ENCODE assay signal across 13 cellular contexts in the genomic region with DNA sequence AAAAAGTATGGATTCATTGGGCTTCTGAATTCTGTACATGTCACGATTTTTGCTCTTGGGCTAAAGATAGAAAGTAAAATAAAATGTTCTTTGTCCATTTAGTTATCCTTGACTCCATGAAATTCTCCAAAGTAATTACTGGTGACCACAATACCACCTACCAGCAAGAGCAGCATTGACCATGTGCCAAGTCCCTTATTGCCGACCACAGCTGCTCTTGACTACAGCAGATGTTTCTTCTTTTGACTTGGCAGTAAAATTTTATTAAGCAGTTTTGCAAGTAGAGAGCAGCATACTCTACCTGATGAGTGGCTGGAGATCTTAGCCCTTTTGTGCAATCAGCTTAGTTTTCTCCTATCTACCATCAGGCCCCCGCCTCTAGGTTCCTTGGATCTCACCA.
DNase-seq lines count a peak whose midpoint lies in the region; ATAC-seq, FAIRE-seq and TF ChIP-seq lines count a peak whose summit lies in the region.
"Had no signal": no experiment of that assay in that cellular context is flagged by ENCODE, and none has a peak within 500 bp of the region (broad histone marks: within the 10 kb centered on the region; RNA-seq: fewer than 3 reads in every experiment).

No MANE protein-coding gene starts in this region.

- no peak overlapping the region for H3K27ac Mint-ChIP-seq in activated CD8-positive, alpha-beta memory T cell treated with anti-CD3 and anti-CD28 coated beads, Interleukin-2, amount 10 ng/mL, durations not matched to agents 7 days and 5 days

- no peaks in the 10 kb centered on the region for H3K36me3 ChIP-seq in SK-N-SH (replicated peaks in 1 of 2; ENCODE audit: control insufficient read depth in 1 of 2, insufficient read depth in 2 of 2, low read length in 1 of 2)
- H3K36me3 ChIP-seq: BLaER1 treated with 17β-estradiol and CSF1 and Interleukin-3, amounts not matched to agents 10 nM and 100 nM; esophagus muscularis mucosa had no signal

- H3K9ac ChIP-seq in SK-N-SH: no peak overlapping the region
- H3K9ac ChIP-seq: BLaER1 treated with 17β-estradiol and CSF1 and Interleukin-3, amounts not matched to agents 10 nM and 100 nM had no signal

- WGBS in SK-N-SH (ENCODE audit: low lambda C conversion rate): 50% methylated on average over 3 of the region's 3 CpGs

- peaks cover 37% of the 10 kb centered on the region for H3F3A ChIP-seq in SK-N-SH (replicated peaks; ENCODE audit: insufficient read depth)

- peaks cover 19% of the 10 kb centered on the region for H3K4me1 Mint-ChIP-seq in activated CD8-positive, alpha-beta memory T cell treated with anti-CD3 and anti-CD28 coated beads, Interleukin-2, amount 10 ng/mL, durations not matched to agents 7 days and 5 days

- H3K4me3 Mint-ChIP-seq in activated CD8-positive, alpha-beta memory T cell treated with anti-CD3 and anti-CD28 coated beads, Interleukin-2, amount 10 ng/mL, durations not matched to agents 7 days and 5 days: no peak overlapping the region
- H3K4me3 Mint-ChIP-seq: brain had no signal

- H3K4me3 ChIP-seq in SK-N-SH (ENCODE audit: low read depth in 2 of 2, low read length in 1 of 2): no peak overlapping the region
- H3K4me3 ChIP-seq: BLaER1 treated with 17β-estradiol and CSF1 and Interleukin-3, amounts not matched to agents 10 nM and 100 nM; esophagus muscularis mucosa had no signal

- TF ChIP-seq CTCF in SK-N-SH (IDR thresholded peaks at IDR 0.05): no peak

- H3K79me2 ChIP-seq in SK-N-SH (ENCODE audit: insufficient read depth): no peaks in the 10 kb centered on the region

- no peak for FAIRE-seq in urothelium cell line (lab: Jason Lieb, UNC)

- peak overlapping the region; percentile 14; the same call in 1 of the 2 replicates for H3K4me2 ChIP-seq in SK-N-SH

- CTCF ChIA-PET in SK-N-SH (lab: Yijun Ruan, JAX): interaction anchor here (1.0 to 1.1 kb wide), 2 partner anchors 21 to 25 kb away, joined by 3 to 4 read pairs; no protein-coding TSS in a partner anchor
- CTCF ChIA-PET in activated CD8-positive, alpha-beta memory T cell treated with anti-CD3 and anti-CD28 coated beads, Interleukin-2, amount 10 ng/mL, durations not matched to agents 7 days and 5 days (lab: Charles Lee): interaction anchor here (0.8 kb wide), 1 partner anchor 16 kb away, joined by 4 read pairs; no protein-coding TSS in a partner anchor

- peaks cover 3% of the 10 kb centered on the region for H3K9me3 Mint-ChIP-seq in activated CD8-positive, alpha-beta memory T cell treated with anti-CD3 and anti-CD28 coated beads, Interleukin-2, amount 10 ng/mL, durations not matched to agents 7 days and 5 days (ENCODE audit: low read depth)
- H3K9me3 Mint-ChIP-seq: brain had no signal

- H3K27ac ChIP-seq in SK-N-SH (ENCODE audit: low read depth in 2 of 2, low read length in 1 of 2): peak overlapping the region; percentile 81 to 99
- H3K27ac ChIP-seq: BLaER1 treated with 17β-estradiol and CSF1 and Interleukin-3, amounts not matched to agents 10 nM and 100 nM had no signal

- TF ChIP-seq RAD21 in SK-N-SH (IDR thresholded peaks at IDR 0.05; ENCODE audit: low read length): peak; percentile 32

- POLR2A ChIA-PET in SK-N-SH (lab: Yijun Ruan, JAX): no interaction called here

- no peaks in the 10 kb centered on the region for H3K9me3 ChIP-seq in SK-N-SH
- H3K9me3 ChIP-seq: esophagus muscularis mucosa had no signal

- no peak overlapping the region for H2AFZ ChIP-seq in SK-N-SH (ENCODE audit: low read depth)

- H3K9me2 ChIP-seq in SK-N-SH: no peaks in the 10 kb centered on the region

- peak; percentile 54 to 65; a peak in 3 of 4 replicates for TF ChIP-seq EP300 in SK-N-SH (IDR thresholded peaks at IDR 0.05; ENCODE audit: borderline replicate concordance in 1 of 2, low read depth in 1 of 2, low read length in 1 of 2)

- no peaks in the 10 kb centered on the region for H4K20me1 ChIP-seq in SK-N-SH (ENCODE audit: insufficient read depth)
- H4K20me1 ChIP-seq: BLaER1 treated with 17β-estradiol and CSF1 and Interleukin-3, amounts not matched to agents 10 nM and 100 nM had no signal

- H3K27me3 Mint-ChIP-seq in activated CD8-positive, alpha-beta memory T cell treated with anti-CD3 and anti-CD28 coated beads, Interleukin-2, amount 10 ng/mL, durations not matched to agents 7 days and 5 days: no peaks in the 10 kb centered on the region
- H3K27me3 Mint-ChIP-seq: brain had no signal

- DNase-seq in NOMO-1 treated with DMSO at 0.1 percent for 48 hours (lab: John Stamatoyannopoulos, UW; ENCODE audit: unreplicated experiment): peak; percentile 11
- DNase-seq in NOMO-1 treated with dmso at 0.1 percent for 144 hours (lab: John Stamatoyannopoulos, UW; ENCODE audit: unreplicated experiment): no peak
- DNase-seq in SK-N-SH: no peak
- DNase-seq in foreskin melanocyte: peak; percentile 91
- DNase-seq in urothelium cell line (ENCODE audit: low spot score): peak; percentile 60
- no peak for DNase-seq in activated CD8-positive, alpha-beta memory T cell treated with anti-CD3 and anti-CD28 coated beads, Interleukin-2, amount 10 ng/mL, durations not matched to agents 7 days and 5 days
- no peak for DNase-seq in NCI-H146 (lab: John Stamatoyannopoulos, UW)
- DNase-seq: NCI-H510A had no signal

- peaks cover 6% of the 10 kb centered on the region for H3K36me3 Mint-ChIP-seq in activated CD8-positive, alpha-beta memory T cell treated with anti-CD3 and anti-CD28 coated beads, Interleukin-2, amount 10 ng/mL, durations not matched to agents 7 days and 5 days
- H3K36me3 Mint-ChIP-seq: brain had no signal

- no peak for ATAC-seq in HG02840 (IDR thresholded peaks at IDR 0.05; ENCODE audit: low FRiP score, unreplicated experiment)
- ATAC-seq in activated CD8-positive, alpha-beta memory T cell treated with anti-CD3 and anti-CD28 coated beads, Interleukin-2, amount 10 ng/mL, durations not matched to agents 7 days and 5 days: no peak
- ATAC-seq: right cardiac atrium had no signal

- peaks cover 25 to 41% of the 10 kb centered on the region in 2 experiments for H3K4me1 ChIP-seq in SK-N-SH (ENCODE audit: control insufficient read depth in 1 of 2, insufficient read depth in 2 of 2, low read depth in 1 of 2, low read length in 1 of 2)

- no peaks in the 10 kb centered on the region for H3K27me3 ChIP-seq in SK-N-SH (ENCODE audit: insufficient read depth)
- H3K27me3 ChIP-seq: BLaER1 treated with 17β-estradiol and CSF1 and Interleukin-3, amounts not matched to agents 10 nM and 100 nM; esophagus muscularis mucosa had no signal

TF ChIP-seq in SK-N-SH, 30 proteins besides CTCF, POLR2A, EP300 and RAD21:
- no peak for TF ChIP-seq RFX5 (IDR thresholded peaks at IDR 0.05; ENCODE audit: low read length)
- TF ChIP-seq NFIC (IDR thresholded peaks at IDR 0.05; ENCODE audit: borderline replicate concordance): peak; percentile 73
- TF ChIP-seq, protein P1, sequence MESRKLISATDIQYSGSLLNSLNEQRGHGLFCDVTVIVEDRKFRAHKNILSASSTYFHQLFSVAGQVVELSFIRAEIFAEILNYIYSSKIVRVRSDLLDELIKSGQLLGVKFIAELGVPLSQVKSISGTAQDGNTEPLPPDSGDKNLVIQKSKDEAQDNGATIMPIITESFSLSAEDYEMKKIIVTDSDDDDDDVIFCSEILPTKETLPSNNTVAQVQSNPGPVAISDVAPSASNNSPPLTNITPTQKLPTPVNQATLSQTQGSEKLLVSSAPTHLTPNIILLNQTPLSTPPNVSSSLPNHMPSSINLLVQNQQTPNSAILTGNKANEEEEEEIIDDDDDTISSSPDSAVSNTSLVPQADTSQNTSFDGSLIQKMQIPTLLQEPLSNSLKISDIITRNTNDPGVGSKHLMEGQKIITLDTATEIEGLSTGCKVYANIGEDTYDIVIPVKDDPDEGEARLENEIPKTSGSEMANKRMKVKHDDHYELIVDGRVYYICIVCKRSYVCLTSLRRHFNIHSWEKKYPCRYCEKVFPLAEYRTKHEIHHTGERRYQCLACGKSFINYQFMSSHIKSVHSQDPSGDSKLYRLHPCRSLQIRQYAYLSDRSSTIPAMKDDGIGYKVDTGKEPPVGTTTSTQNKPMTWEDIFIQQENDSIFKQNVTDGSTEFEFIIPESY (IDR thresholded peaks at IDR 0.05; ENCODE audit: borderline replicate concordance, low read depth): no peak
- 0 out of 2 replicates have a peak, but pooled peaks have one; percentile 20 for TF ChIP-seq TEAD4 (IDR thresholded peaks at IDR 0.05; ENCODE audit: borderline replicate concordance, insufficient read depth)
- TF ChIP-seq RCOR1 (IDR thresholded peaks at IDR 0.05; ENCODE audit: low read length): peak; percentile 59
- TF ChIP-seq JUND (IDR thresholded peaks at IDR 0.05): 0 out of 2 replicates have a peak, but pooled peaks have one; percentile 17
- TF ChIP-seq SMC3 (IDR thresholded peaks at IDR 0.05; ENCODE audit: low read depth, low read length): peak; percentile 17; the same call in 1 of the 2 replicates
- no peak for TF ChIP-seq YY1 (IDR thresholded peaks at IDR 0.05; ENCODE audit: low read depth)
- TF ChIP-seq FOXM1 (IDR thresholded peaks at IDR 0.05; ENCODE audit: low read depth): peak; percentile 73; the same call in 1 of the 2 replicates
- TF ChIP-seq POLR2AphosphoS5 (IDR thresholded peaks at IDR 0.05; ENCODE audit: low read depth, low read length): peak; percentile 68; the same call in 1 of the 2 replicates
- no peak for TF ChIP-seq SIN3A (IDR thresholded peaks at IDR 0.05; ENCODE audit: borderline replicate concordance, low read depth, low read length)
- TF ChIP-seq, protein P2, sequence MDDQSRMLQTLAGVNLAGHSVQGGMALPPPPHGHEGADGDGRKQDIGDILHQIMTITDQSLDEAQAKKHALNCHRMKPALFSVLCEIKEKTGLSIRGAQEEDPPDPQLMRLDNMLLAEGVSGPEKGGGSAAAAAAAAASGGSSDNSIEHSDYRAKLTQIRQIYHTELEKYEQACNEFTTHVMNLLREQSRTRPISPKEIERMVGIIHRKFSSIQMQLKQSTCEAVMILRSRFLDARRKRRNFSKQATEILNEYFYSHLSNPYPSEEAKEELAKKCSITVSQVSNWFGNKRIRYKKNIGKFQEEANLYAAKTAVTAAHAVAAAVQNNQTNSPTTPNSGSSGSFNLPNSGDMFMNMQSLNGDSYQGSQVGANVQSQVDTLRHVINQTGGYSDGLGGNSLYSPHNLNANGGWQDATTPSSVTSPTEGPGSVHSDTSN (IDR thresholded peaks at IDR 0.05): peak; percentile 55
- TF ChIP-seq MEF2A (IDR thresholded peaks at IDR 0.05; ENCODE audit: borderline replicate concordance, low read depth): 0 out of 2 replicates have a peak, but pooled peaks have one; percentile 52
- peak; percentile 92 for TF ChIP-seq TCF12 (IDR thresholded peaks at IDR 0.05)
- TF ChIP-seq CHD2 (IDR thresholded peaks at IDR 0.05; ENCODE audit: low read length, partially characterized antibody): no peak

Comparison
In these comparisons a context has a peak if more than half of its experiments do, and no peak if none do; other contexts are left out.
1. DNase-seq: peak in NOMO-1 treated with DMSO at 0.1 percent for 48 hours (single experiment), foreskin melanocyte (single experiment) and urothelium cell line (single experiment); none in NOMO-1 treated with dmso at 0.1 percent for 144 hours (single experiment), SK-N-SH (single experiment), activated CD8-positive, alpha-beta memory T cell treated with anti-CD3 and anti-CD28 coated beads, Interleukin-2, amount 10 ng/mL, durations not matched to agents 7 days and 5 days (single experiment) and NCI-H146 (single experiment).